ENCODE assay signal across 10 cellular contexts in the genomic region with DNA sequence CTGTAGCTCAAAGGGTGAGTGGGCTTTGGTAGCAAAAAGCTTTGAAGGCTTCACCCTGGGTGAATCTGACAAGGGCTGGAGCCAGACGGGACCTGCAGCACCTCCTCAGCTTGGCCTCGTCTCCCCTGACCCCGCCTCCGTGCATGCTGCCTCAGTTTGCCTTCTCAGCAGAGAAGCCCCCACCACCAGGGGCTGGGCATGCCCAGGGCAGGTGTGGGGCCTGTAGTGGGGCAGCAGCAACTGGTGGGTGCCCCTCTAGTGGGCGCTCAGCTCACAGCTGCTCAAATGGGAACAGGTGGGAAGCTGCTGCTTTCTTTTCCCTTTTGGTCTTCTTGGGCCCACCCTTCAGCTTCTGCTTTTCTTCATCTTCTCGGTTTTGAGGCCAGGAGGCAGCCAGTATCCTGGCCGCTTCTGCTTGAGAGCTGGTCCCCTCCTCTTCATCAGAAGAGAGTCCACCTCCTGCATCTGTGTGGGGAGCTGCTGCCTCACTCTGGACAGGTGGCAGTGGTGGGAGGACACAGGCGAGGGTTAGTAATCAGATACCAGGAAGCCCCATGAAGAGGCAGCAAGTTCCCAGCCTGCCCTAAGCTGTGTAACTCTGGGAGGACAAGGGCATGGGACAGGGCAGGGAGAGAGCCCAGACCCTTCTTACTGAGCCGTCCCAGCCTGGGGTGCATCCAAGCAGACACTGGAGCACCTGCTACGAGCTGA. TPM values are rescaled to one million over a fixed set of nuclear protein-coding genes. Genes with fewer than 3 reads are reported as not detected.
DNase-seq lines count a peak whose midpoint lies in the region; ATAC-seq, FAIRE-seq and TF ChIP-seq lines count a peak whose summit lies in the region.
"Had no signal": no experiment of that assay in that cellular context is flagged by ENCODE, and none has a peak within 500 bp of the region (broad histone marks: within the 10 kb centered on the region; RNA-seq: fewer than 3 reads in every experiment).

No MANE protein-coding gene starts in this region.

- H3K4me1 ChIP-seq in HepG2 (ENCODE audit: insufficient read depth, low read length) (peaks cover 20% of the 10 kb centered on the region), testis (peaks cover 12% of the 10 kb centered on the region)

- H3K4me2 ChIP-seq in HepG2 (ENCODE audit: low read depth, low read length) = no peak overlapping the region

- intact Hi-C loops in HepG2 (cut with micrococcal nuclease; ENCODE audit: unreplicated experiment) (no loop called here), testis (cut with DNase I; ENCODE audit: low total_unique reads) (no loop called here)

- FAIRE-seq in HepG2 (lab: Jason Lieb, UNC) = no peak

- H3K36me3 Mint-ChIP-seq in activated CD4-positive, alpha-beta T cell treated with anti-CD3 and anti-CD28 coated beads, Interleukin-2, amount 10 ng/mL, durations not matched to agents 7 days and 5 days (ENCODE audit: low read depth) = peaks cover 40% of the 10 kb centered on the region
- peaks cover 19% of the 10 kb centered on the region for H3K36me3 Mint-ChIP-seq in activated naive CD8-positive, alpha-beta T cell treated with anti-CD3 and anti-CD28 coated beads, Interleukin-2, amount 50 U/mL, for 24 hours (ENCODE audit: low read depth)

- H3K9me3 Mint-ChIP-seq in activated CD4-positive, alpha-beta T cell treated with anti-CD3 and anti-CD28 coated beads, Interleukin-2, amount 10 ng/mL, durations not matched to agents 7 days and 5 days = no peaks in the 10 kb centered on the region
- no peaks in the 10 kb centered on the region for H3K9me3 Mint-ChIP-seq in activated naive CD8-positive, alpha-beta T cell treated with anti-CD3 and anti-CD28 coated beads, Interleukin-2, amount 50 U/mL, for 24 hours
- H3K9me3 Mint-ChIP-seq: nephron had no signal

- no peaks in the 10 kb centered on the region for H3K79me2 ChIP-seq in HepG2 (ENCODE audit: insufficient read depth, low read length)

- TF ChIP-seq EP300 in HepG2 (IDR thresholded peaks at IDR 0.05; ENCODE audit: low read depth in 2 of 2, low read length in 2 of 2) (no peak), HepG2 (CRISPR knock-in tag; IDR thresholded peaks at IDR 0.05; ENCODE audit: borderline replicate concordance) (no peak)

- no TSS peak for BruUV-seq in HepG2 (replicated peaks; lab: Mats Ljungman, UMichigan)

- TF ChIP-seq CTCF in HepG2 (CRISPR knock-in tag; IDR thresholded peaks at IDR 0.05) = no peak
- no peak for TF ChIP-seq CTCF in testis (IDR thresholded peaks at IDR 0.05)

- TF ChIP-seq POLR2A in HepG2 (IDR thresholded peaks at IDR 0.05; ENCODE audit: insufficient read depth in 1 of 2, low read depth in 2 of 2, low read length in 2 of 2) (no peak), testis (IDR thresholded peaks at IDR 0.05) (no peak)

- H3K9ac ChIP-seq in HepG2 (ENCODE audit: insufficient read depth, low read depth, low read length) = no peak overlapping the region

- H3K27ac Mint-ChIP-seq in activated CD4-positive, alpha-beta T cell treated with anti-CD3 and anti-CD28 coated beads, Interleukin-2, amount 10 ng/mL, durations not matched to agents 7 days and 5 days = peak overlapping the region; percentile 91
- H3K27ac Mint-ChIP-seq in activated naive CD8-positive, alpha-beta T cell treated with anti-CD3 and anti-CD28 coated beads, Interleukin-2, amount 50 U/mL, for 24 hours = peak overlapping the region; percentile 31

- POLR2A ChIA-PET in activated CD4-positive, alpha-beta T cell treated with anti-CD3 and anti-CD28 coated beads, Interleukin-2, amount 10 ng/mL, durations not matched to agents 7 days and 5 days (lab: Charles Lee) = no interaction called here
- POLR2A ChIA-PET in HepG2 (lab: Yijun Ruan, JAX) = interaction anchor here (1.2 to 4.4 kb wide), 4 partner anchors 11 to 33 kb away, joined by 3 to 30 read pairs (median 12); partner anchors contain the start of genes CHCHD4, LSM3, TMEM43 and XPC

- H3K9me3 ChIP-seq in HepG2 (ENCODE audit: low read length) (no peaks in the 10 kb centered on the region), testis (no peaks in the 10 kb centered on the region)

- no peak for TF ChIP-seq RAD21 in HepG2 (CRISPR knock-in tag; IDR thresholded peaks at IDR 0.05)

- peaks cover 15 to 45% of the 10 kb centered on the region in 2 experiments; a peak in 4 of 5 replicates for H3K36me3 ChIP-seq in HepG2 (replicated peaks in 1 of 2; ENCODE audit: control insufficient read depth in 1 of 2, insufficient read depth in 2 of 2, low read length in 2 of 2)
- no peaks in the 10 kb centered on the region for H3K36me3 ChIP-seq in testis (ENCODE audit: low read depth, missing control alignments)

- DNase-seq in activated CD4-positive, alpha-beta T cell treated with anti-CD3 and anti-CD28 coated beads, Interleukin-2, amount 10 ng/mL, durations not matched to agents 7 days and 5 days = no peak
- DNase-seq in activated CD4-positive, alpha-beta T cell treated with anti-CD3 and anti-CD28 coated beads, Interleukin-2, amount 50 U/mL, for 1 hour = no peak
- DNase-seq in activated naive CD8-positive, alpha-beta T cell treated with anti-CD3 and anti-CD28 coated beads, Interleukin-2, amount 50 U/mL, for 24 hours = no peak
- DNase-seq in HepG2 (ENCODE audit: low spot score) (no peak), testis (peak; percentile 9), globus pallidus (ENCODE audit: low spot score) (no peak), NCI-H187 treated with DMSO at 0.1 percent for 48 hours (lab: John Stamatoyannopoulos, UW) (no peak)
- DNase-seq in stimulated activated CD4-positive, alpha-beta T cell treated with anti-CD3 and anti-CD28 coated beads, Interleukin-12 subunit alpha, Interleukin-12 subunit beta, amount 100 ng/mL, for 4 hours = no peak
- DNase-seq: effector CD8-positive, alpha-beta T cell had no signal

- H3K27me3 ChIP-seq in HepG2 (ENCODE audit: control insufficient read depth in 1 of 2, insufficient read depth in 2 of 2, low read length in 2 of 2) (no peaks in the 10 kb centered on the region), testis (no peaks in the 10 kb centered on the region)

- no peak for ATAC-seq in activated naive CD8-positive, alpha-beta T cell treated with anti-CD3 and anti-CD28 coated beads, Interleukin-2, amount 50 U/mL, for 24 hours
- ATAC-seq in HepG2 = no peak

- H3K4me3 ChIP-seq in HepG2 (replicated peaks in 1 of 3; ENCODE audit: insufficient read depth in 1 of 3, low read depth in 2 of 3, low read length in 3 of 3) (no peak overlapping the region), testis (no peak overlapping the region)

- H2AFZ ChIP-seq in HepG2 (ENCODE audit: low read length) = no peak overlapping the region

- CTCF ChIA-PET in activated CD4-positive, alpha-beta T cell treated with anti-CD3 and anti-CD28 coated beads, Interleukin-2, amount 10 ng/mL, durations not matched to agents 7 days and 5 days (lab: Charles Lee) = interaction anchor here (1.1 to 1.9 kb wide), 5 partner anchors 11 to 32 kb away, joined by 4 to 17 read pairs (median 5); partner anchors contain the start of genes CHCHD4, LSM3, TMEM43 and XPC
- CTCF ChIA-PET in HepG2 (lab: Yijun Ruan, JAX; ENCODE audit: low intra/inter-chr PET ratio, low total read pairs) = interaction anchor here (1.7 kb wide), 1 partner anchor 249 kb away, joined by 3 read pairs; no protein-coding TSS in a partner anchor

- in situ Hi-C loops in HepG2 (cut with HindIII; ENCODE audit: extremely low pct_ligation_motif_present, low pct_unique_long_range_greater_than_20kb) = no loop called here

- H3K27me3 Mint-ChIP-seq in activated CD4-positive, alpha-beta T cell treated with anti-CD3 and anti-CD28 coated beads, Interleukin-2, amount 10 ng/mL, durations not matched to agents 7 days and 5 days = no peaks in the 10 kb centered on the region
- no peaks in the 10 kb centered on the region for H3K27me3 Mint-ChIP-seq in activated naive CD8-positive, alpha-beta T cell treated with anti-CD3 and anti-CD28 coated beads, Interleukin-2, amount 50 U/mL, for 24 hours

- H3K4me3 Mint-ChIP-seq in activated CD4-positive, alpha-beta T cell treated with anti-CD3 and anti-CD28 coated beads, Interleukin-2, amount 10 ng/mL, durations not matched to agents 7 days and 5 days = no peak overlapping the region
- no peak overlapping the region for H3K4me3 Mint-ChIP-seq in activated naive CD8-positive, alpha-beta T cell treated with anti-CD3 and anti-CD28 coated beads, Interleukin-2, amount 50 U/mL, for 24 hours
- H3K4me3 Mint-ChIP-seq: nephron had no signal

- H3K27ac ChIP-seq in HepG2 (ENCODE audit: extremely low read length, insufficient read depth, low read length) (peak overlapping the region; percentile 96), testis (peak overlapping the region; percentile 6 to 66)

- 93% methylated on average over 7 of the region's 10 CpGs for WGBS in HepG2 (ENCODE audit: low lambda C conversion rate)
- 74 to 89% methylated on average over 5 to 10 of the region's 10 CpGs for WGBS in testis, 2 donors

- H3K4me1 Mint-ChIP-seq in activated CD4-positive, alpha-beta T cell treated with anti-CD3 and anti-CD28 coated beads, Interleukin-2, amount 10 ng/mL, durations not matched to agents 7 days and 5 days = peaks cover 43% of the 10 kb centered on the region
- peaks cover 46% of the 10 kb centered on the region for H3K4me1 Mint-ChIP-seq in activated naive CD8-positive, alpha-beta T cell treated with anti-CD3 and anti-CD28 coated beads, Interleukin-2, amount 50 U/mL, for 24 hours

- H4K20me1 ChIP-seq in HepG2 (ENCODE audit: insufficient read depth, low read length) = no peaks in the 10 kb centered on the region; the same call in 1 of the 2 replicates

RNA-seq across cellular contexts. Expression of gene TMEM43, which starts 21.0 kb away (rescaled TPM):
- 10 to 100 TPM; 40.4 to 42.0 TPM for total RNA-seq in activated CD4-positive, alpha-beta T cell treated with anti-CD3 and anti-CD28 coated beads, Interleukin-2, amount 10 ng/mL, durations not matched to agents 7 days and 5 days
- 25.9 and 50.5 TPM in 2 replicates for total RNA-seq in HepG2 (2016; rRNA removed; fragmentation: Illumina TruSeq; extraction: Trizol)
- total RNA-seq in HepG2 (2016; cell fraction: cytosol; rRNA removed; fragmentation: Illumina TruSeq; extraction: Trizol; ENCODE audit: low read depth) = 3.9 and 4.2 TPM in 2 replicates
- 26.3 and 51.3 TPM in 2 replicates for total RNA-seq in HepG2 (2016; cell fraction: insoluble cytoplasmic fraction; rRNA removed; fragmentation: Illumina TruSeq; extraction: Trizol)
- total RNA-seq in HepG2 (2016; cell fraction: membrane; rRNA removed; fragmentation: Illumina TruSeq; extraction: Trizol) = 14.0 TPM in 2 replicates
- total RNA-seq in HepG2 (2016; cell fraction: nucleus; rRNA removed; fragmentation: Illumina TruSeq; extraction: Trizol) = 52.0 and 59.4 TPM in 2 replicates
- polyA plus RNA-seq in HepG2 (2011; rRNA removed) = 48.9 and 57.4 TPM in 2 replicates
- polyA plus RNA-seq in HepG2 (2011; cell fraction: cytosol; rRNA removed) = 50.3 and 50.5 TPM in 2 replicates
- polyA plus RNA-seq in HepG2 (2011; cell fraction: nucleus; rRNA removed) = 72.5 and 76.8 TPM in 2 replicates
- polyA plus RNA-seq in HepG2 (2012) = 33.1 and 37.6 TPM in 2 replicates
- polyA plus RNA-seq in HepG2 (2016; cell fraction: cytosol; fragmentation: Illumina TruSeq; extraction: Trizol; ENCODE audit: low read depth) = 3.5 and 3.6 TPM in 2 replicates
- polyA plus RNA-seq in HepG2 (2016; cell fraction: insoluble cytoplasmic fraction; fragmentation: Illumina TruSeq; extraction: Trizol; ENCODE audit: low read depth) = 24.2 and 24.5 TPM in 2 replicates
- 8.3 and 8.4 TPM in 2 replicates for polyA plus RNA-seq in HepG2 (2016; cell fraction: membrane; fragmentation: Illumina TruSeq; extraction: Trizol; ENCODE audit: low read depth)
- 80.8 and 88.2 TPM in 2 replicates for polyA plus RNA-seq in HepG2 (2016; cell fraction: nucleus; fragmentation: Illumina TruSeq; extraction: Trizol; ENCODE audit: insufficient read depth, low read depth)
- 77.4 and 114 TPM in 2 replicates for polyA minus RNA-seq in HepG2 (2011; rRNA and poly(A)+ RNA removed; ENCODE audit: low replicate concordance)
- polyA minus RNA-seq in HepG2 (2011; cell fraction: cytosol; rRNA and poly(A)+ RNA removed) = 30.1 and 30.2 TPM in 2 replicates
- 31.3 and 32.3 TPM in 2 replicates for polyA minus RNA-seq in HepG2 (2011; cell fraction: nucleus; rRNA and poly(A)+ RNA removed)
- total RNA-seq in testis = 10 to 100 TPM; 36.5 to 53.0 TPM
- polyA plus RNA-seq in testis (ENCODE audit: insufficient read depth, low read depth, low replicate concordance) = 43.3 TPM

RNA-seq across cellular contexts. Expression of gene CHCHD4, which starts 21.2 kb away (rescaled TPM):
- 10 to 100 TPM; 12.7 to 13.2 TPM for total RNA-seq in activated CD4-positive, alpha-beta T cell treated with anti-CD3 and anti-CD28 coated beads, Interleukin-2, amount 10 ng/mL, durations not matched to agents 7 days and 5 days
- total RNA-seq in HepG2 (2016; rRNA removed; fragmentation: Illumina TruSeq; extraction: Trizol) = 24.1 and 32.0 TPM in 2 replicates
- total RNA-seq in HepG2 (2016; cell fraction: cytosol; rRNA removed; fragmentation: Illumina TruSeq; extraction: Trizol; ENCODE audit: low read depth) = 11.2 and 11.5 TPM in 2 replicates
- total RNA-seq in HepG2 (2016; cell fraction: insoluble cytoplasmic fraction; rRNA removed; fragmentation: Illumina TruSeq; extraction: Trizol) = 26.4 and 35.5 TPM in 2 replicates
- total RNA-seq in HepG2 (2016; cell fraction: membrane; rRNA removed; fragmentation: Illumina TruSeq; extraction: Trizol) = 22.7 TPM in 2 replicates
- 7.9 and 10.8 TPM in 2 replicates for total RNA-seq in HepG2 (2016; cell fraction: nucleus; rRNA removed; fragmentation: Illumina TruSeq; extraction: Trizol)
- polyA plus RNA-seq in HepG2 (2011; rRNA removed) = 13.3 and 15.8 TPM in 2 replicates
- 12.6 and 17.4 TPM in 2 replicates for polyA plus RNA-seq in HepG2 (2011; cell fraction: cytosol; rRNA removed)
- polyA plus RNA-seq in HepG2 (2011; cell fraction: nucleus; rRNA removed) = 4.0 and 4.7 TPM in 2 replicates
- 17.8 and 18.8 TPM in 2 replicates for polyA plus RNA-seq in HepG2 (2012)
- 9.9 and 12.4 TPM in 2 replicates for polyA plus RNA-seq in HepG2 (2016; cell fraction: cytosol; fragmentation: Illumina TruSeq; extraction: Trizol; ENCODE audit: low read depth)
- 30.7 and 33.5 TPM in 2 replicates for polyA plus RNA-seq in HepG2 (2016; cell fraction: insoluble cytoplasmic fraction; fragmentation: Illumina TruSeq; extraction: Trizol; ENCODE audit: low read depth)
- 19.0 and 19.4 TPM in 2 replicates for polyA plus RNA-seq in HepG2 (2016; cell fraction: membrane; fragmentation: Illumina TruSeq; extraction: Trizol; ENCODE audit: low read depth)
- polyA plus RNA-seq in HepG2 (2016; cell fraction: nucleus; fragmentation: Illumina TruSeq; extraction: Trizol; ENCODE audit: insufficient read depth, low read depth) = 14.4 and 14.5 TPM in 2 replicates
- polyA minus RNA-seq in HepG2 (2011; rRNA and poly(A)+ RNA removed; ENCODE audit: low replicate concordance) = 7.0 and 13.0 TPM in 2 replicates
- 7.3 and 8.8 TPM in 2 replicates for polyA minus RNA-seq in HepG2 (2011; cell fraction: cytosol; rRNA and poly(A)+ RNA removed)
- 3.0 and 5.8 TPM in 2 replicates for polyA minus RNA-seq in HepG2 (2011; cell fraction: nucleus; rRNA and poly(A)+ RNA removed)
- 10 to 100 TPM; 13.3 to 15.7 TPM for total RNA-seq in testis
- 19.1 TPM for polyA plus RNA-seq in testis (ENCODE audit: insufficient read depth, low read depth, low replicate concordance)

RNA-seq across cellular contexts. Expression of gene XPC, which starts 32.6 kb away (rescaled TPM):
- 10 to 100 TPM; 41.1 to 43.0 TPM for total RNA-seq in activated CD4-positive, alpha-beta T cell treated with anti-CD3 and anti-CD28 coated beads, Interleukin-2, amount 10 ng/mL, durations not matched to agents 7 days and 5 days
- total RNA-seq in HepG2 (2016; rRNA removed; fragmentation: Illumina TruSeq; extraction: Trizol) (19.2 and 24.1 TPM in 2 replicates), testis (10 to 100 TPM; 48.7 to 54.1 TPM)
- 3.7 and 5.6 TPM in 2 replicates for total RNA-seq in HepG2 (2016; cell fraction: cytosol; rRNA removed; fragmentation: Illumina TruSeq; extraction: Trizol; ENCODE audit: low read depth)
- total RNA-seq in HepG2 (2016; cell fraction: insoluble cytoplasmic fraction; rRNA removed; fragmentation: Illumina TruSeq; extraction: Trizol) = 17.3 and 22.5 TPM in 2 replicates
- 5.4 and 7.1 TPM in 2 replicates for total RNA-seq in HepG2 (2016; cell fraction: membrane; rRNA removed; fragmentation: Illumina TruSeq; extraction: Trizol)
- 29.8 and 32.0 TPM in 2 replicates for total RNA-seq in HepG2 (2016; cell fraction: nucleus; rRNA removed; fragmentation: Illumina TruSeq; extraction: Trizol)
- polyA plus RNA-seq in HepG2 (2011; rRNA removed) (9.4 and 13.5 TPM in 2 replicates), testis (ENCODE audit: insufficient read depth, low read depth, low replicate concordance) (25.1 TPM)
- 5.6 and 7.4 TPM in 2 replicates for polyA plus RNA-seq in HepG2 (2011; cell fraction: cytosol; rRNA removed)
- 40.8 and 46.3 TPM in 2 replicates for polyA plus RNA-seq in HepG2 (2011; cell fraction: nucleus; rRNA removed)
- polyA plus RNA-seq in HepG2 (2012) = 20.6 and 22.0 TPM in 2 replicates
- 0.59 and 0.94 TPM in 2 replicates for polyA plus RNA-seq in HepG2 (2016; cell fraction: cytosol; fragmentation: Illumina TruSeq; extraction: Trizol; ENCODE audit: low read depth)
- 13.8 and 16.6 TPM in 2 replicates for polyA plus RNA-seq in HepG2 (2016; cell fraction: insoluble cytoplasmic fraction; fragmentation: Illumina TruSeq; extraction: Trizol; ENCODE audit: low read depth)
- 1.5 and 1.9 TPM in 2 replicates for polyA plus RNA-seq in HepG2 (2016; cell fraction: membrane; fragmentation: Illumina TruSeq; extraction: Trizol; ENCODE audit: low read depth)
- polyA plus RNA-seq in HepG2 (2016; cell fraction: nucleus; fragmentation: Illumina TruSeq; extraction: Trizol; ENCODE audit: insufficient read depth, low read depth) = 38.7 and 40.3 TPM in 2 replicates
- 12.4 and 15.1 TPM in 2 replicates for polyA minus RNA-seq in HepG2 (2011; rRNA and poly(A)+ RNA removed; ENCODE audit: low replicate concordance)
- polyA minus RNA-seq in HepG2 (2011; cell fraction: cytosol; rRNA and poly(A)+ RNA removed) = 7.6 and 8.9 TPM in 2 replicates
- 38.9 and 54.2 TPM in 2 replicates for polyA minus RNA-seq in HepG2 (2011; cell fraction: nucleus; rRNA and poly(A)+ RNA removed)

RNA-seq across cellular contexts. Expression of gene LSM3, which starts 32.8 kb away (rescaled TPM):
- total RNA-seq in activated CD4-positive, alpha-beta T cell treated with anti-CD3 and anti-CD28 coated beads, Interleukin-2, amount 10 ng/mL, durations not matched to agents 7 days and 5 days = 10 to 100 TPM; 16.1 to 18.6 TPM
- total RNA-seq in HepG2 (2016; rRNA removed; fragmentation: Illumina TruSeq; extraction: Trizol) (19.4 and 28.7 TPM in 2 replicates), testis (10 to 100 TPM; 13.6 to 14.9 TPM)
- total RNA-seq in HepG2 (2016; cell fraction: cytosol; rRNA removed; fragmentation: Illumina TruSeq; extraction: Trizol; ENCODE audit: low read depth) = 9.0 and 9.3 TPM in 2 replicates
- total RNA-seq in HepG2 (2016; cell fraction: insoluble cytoplasmic fraction; rRNA removed; fragmentation: Illumina TruSeq; extraction: Trizol) = 20.1 and 30.7 TPM in 2 replicates
- total RNA-seq in HepG2 (2016; cell fraction: membrane; rRNA removed; fragmentation: Illumina TruSeq; extraction: Trizol) = 15.0 and 16.0 TPM in 2 replicates
- 8.0 and 8.6 TPM in 2 replicates for total RNA-seq in HepG2 (2016; cell fraction: nucleus; rRNA removed; fragmentation: Illumina TruSeq; extraction: Trizol)
- polyA plus RNA-seq in HepG2 (2011; rRNA removed) (2.8 and 5.1 TPM in 2 replicates), testis (ENCODE audit: insufficient read depth, low read depth, low replicate concordance) (21.2 TPM)
- polyA plus RNA-seq in HepG2 (2011; cell fraction: cytosol; rRNA removed) = 1.7 and 2.5 TPM in 2 replicates
- polyA plus RNA-seq in HepG2 (2011; cell fraction: nucleus; rRNA removed) = 1.0 and 1.2 TPM in 2 replicates
- polyA plus RNA-seq in HepG2 (2012) = 6.7 and 14.3 TPM in 2 replicates
- polyA plus RNA-seq in HepG2 (2016; cell fraction: cytosol; fragmentation: Illumina TruSeq; extraction: Trizol; ENCODE audit: low read depth) = 11.3 and 14.2 TPM in 2 replicates
- polyA plus RNA-seq in HepG2 (2016; cell fraction: insoluble cytoplasmic fraction; fragmentation: Illumina TruSeq; extraction: Trizol; ENCODE audit: low read depth) = 33.0 and 38.8 TPM in 2 replicates
- polyA plus RNA-seq in HepG2 (2016; cell fraction: membrane; fragmentation: Illumina TruSeq; extraction: Trizol; ENCODE audit: low read depth) = 15.2 and 17.8 TPM in 2 replicates
- 12.2 and 14.0 TPM in 2 replicates for polyA plus RNA-seq in HepG2 (2016; cell fraction: nucleus; fragmentation: Illumina TruSeq; extraction: Trizol; ENCODE audit: insufficient read depth, low read depth)
- 1.8 and 3.7 TPM in 2 replicates for polyA minus RNA-seq in HepG2 (2011; rRNA and poly(A)+ RNA removed; ENCODE audit: low replicate concordance)
- polyA minus RNA-seq in HepG2 (2011; cell fraction: cytosol; rRNA and poly(A)+ RNA removed) = 1.1 and 1.2 TPM in 2 replicates
- 6.7 and 7.2 TPM in 2 replicates for polyA minus RNA-seq in HepG2 (2011; cell fraction: nucleus; rRNA and poly(A)+ RNA removed)
